Comparison of ENCODE assay signal across 22 cellular contexts in the genomic region with DNA sequence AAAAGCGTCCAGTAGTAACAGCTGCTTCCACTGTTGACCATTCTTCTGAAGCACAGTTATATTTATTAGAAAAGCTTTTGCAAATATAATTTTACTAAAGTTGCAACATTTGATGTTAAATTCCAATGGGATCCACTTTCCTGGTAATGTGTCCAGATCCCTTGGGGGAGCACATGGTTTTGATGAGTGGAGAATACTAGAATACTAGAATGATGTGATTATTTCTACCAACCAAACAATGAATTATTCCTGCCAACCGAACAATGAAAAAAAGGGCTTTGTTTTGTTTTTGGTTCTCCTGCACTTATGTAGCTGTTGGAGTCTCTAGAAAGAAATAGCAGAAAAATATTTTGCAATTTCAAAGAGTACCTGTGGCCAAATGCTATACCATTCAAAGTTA.
"Had no signal": no experiment of that assay in that cellular context is flagged by ENCODE, and none has a peak within 500 bp of the region (broad histone marks: within the 10 kb centered on the region; RNA-seq: fewer than 3 reads in every experiment).

No MANE protein-coding gene starts in this region.

- H3K9ac ChIP-seq: SK-N-SH had no signal

- H3K36me3 ChIP-seq: brain microvascular endothelial cell, lower lobe of right lung, sigmoid colon, transverse colon had no signal

- H3K27me3 Mint-ChIP-seq: activated CD4-positive, alpha-beta T cell treated with anti-CD3 and anti-CD28 coated beads for 36 hours; activated CD8-positive, alpha-beta T cell treated with anti-CD3 and anti-CD28 coated beads for 36 hours; activated T-cell treated with anti-CD3 and anti-CD28 coated beads, Interleukin-2, amount 50 U/mL, for 24 hours had no signal

- H3K27me3 ChIP-seq: brain microvascular endothelial cell, foreskin keratinocyte, sigmoid colon, transverse colon had no signal

- H3K4me3 ChIP-seq: lower lobe of right lung, sigmoid colon, transverse colon had no signal

- H3K36me3 Mint-ChIP-seq: activated naive CD8-positive, alpha-beta T cell treated with anti-CD3 and anti-CD28 coated beads, Interleukin-2, amount 10 ng/mL, durations not matched to agents 7 days and 5 days; stimulated activated memory B cell treated with anti-CD40 and anti-IgM and Interleukin-4, amounts not matched to agents 10 μg/mL and 1 μg/mL and 100 μg/mL, for 72 hours; T-cell; WTC11 had no signal

- H3K27ac ChIP-seq: brain microvascular endothelial cell, foreskin keratinocyte, lower lobe of right lung, transverse colon had no signal

- DNase-seq: activated CD4-positive, alpha-beta T cell treated with anti-CD3 and anti-CD28 coated beads for 36 hours; activated CD8-positive, alpha-beta T cell treated with anti-CD3 and anti-CD28 coated beads for 36 hours; activated naive CD4-positive, alpha-beta T cell treated with Interleukin-2 at 50 U/mL for 16 hours; activated naive CD8-positive, alpha-beta T cell treated with anti-CD3 and anti-CD28 coated beads, Interleukin-2, amount 10 ng/mL, durations not matched to agents 7 days and 5 days; activated T-cell treated with anti-CD3 and anti-CD28 coated beads, Interleukin-2, amount 50 U/mL, for 24 hours; aorta; brain microvascular endothelial cell; cortex of kidney; effector CD4-positive, alpha-beta T cell; foreskin keratinocyte; head of caudate nucleus; lower lobe of right lung; SHP77 treated with DMSO at 0.1 percent for 48 hours; sigmoid colon; SK-N-SH; stimulated activated CD4-positive, alpha-beta T cell treated with anti-CD3 and anti-CD28 coated beads, Interleukin-4, amount 100 ng/mL, for 4 hours; T-cell; transverse colon had no signal

- H3K9me3 ChIP-seq: lower lobe of right lung, sigmoid colon, SK-N-SH, transverse colon had no signal

- H3K4me2 ChIP-seq: SK-N-SH had no signal

- H3K9me3 Mint-ChIP-seq: activated CD8-positive, alpha-beta T cell treated with anti-CD3 and anti-CD28 coated beads for 36 hours; activated naive CD8-positive, alpha-beta T cell treated with anti-CD3 and anti-CD28 coated beads, Interleukin-2, amount 10 ng/mL, durations not matched to agents 7 days and 5 days; activated T-cell treated with anti-CD3 and anti-CD28 coated beads, Interleukin-2, amount 50 U/mL, for 24 hours; activated T-helper 2 cell treated with anti-CD3 and anti-CD28 coated beads, Interferon-gamma antibody, Interleukin-2, Interleukin-4, amounts not matched to agents 10 μg/mL and 5 μg/mL and 100 μg/mL, durations not matched to agents 14 hours and 24 hours and 36 hours; neural crest cell; stimulated activated memory B cell treated with anti-CD40 and anti-IgM and Interleukin-4, amounts not matched to agents 10 μg/mL and 1 μg/mL and 100 μg/mL, for 72 hours; T-cell; WTC11 had no signal

- H3K27ac Mint-ChIP-seq: activated CD4-positive, alpha-beta T cell treated with anti-CD3 and anti-CD28 coated beads for 36 hours; activated CD8-positive, alpha-beta T cell treated with anti-CD3 and anti-CD28 coated beads for 36 hours; activated naive CD8-positive, alpha-beta T cell treated with anti-CD3 and anti-CD28 coated beads, Interleukin-2, amount 10 ng/mL, durations not matched to agents 7 days and 5 days; activated T-cell treated with anti-CD3 and anti-CD28 coated beads, Interleukin-2, amount 50 U/mL, for 24 hours; activated T-helper 2 cell treated with anti-CD3 and anti-CD28 coated beads, Interferon-gamma antibody, Interleukin-2, Interleukin-4, amounts not matched to agents 10 μg/mL and 5 μg/mL and 100 μg/mL, durations not matched to agents 14 hours and 24 hours and 36 hours; stimulated activated memory B cell treated with anti-CD40 and anti-IgM and Interleukin-4, amounts not matched to agents 10 μg/mL and 1 μg/mL and 100 μg/mL, for 72 hours; T-cell; WTC11 had no signal

- H3K4me3 Mint-ChIP-seq: activated CD4-positive, alpha-beta T cell treated with anti-CD3 and anti-CD28 coated beads for 36 hours; activated CD8-positive, alpha-beta T cell treated with anti-CD3 and anti-CD28 coated beads for 36 hours; activated naive CD8-positive, alpha-beta T cell treated with anti-CD3 and anti-CD28 coated beads, Interleukin-2, amount 10 ng/mL, durations not matched to agents 7 days and 5 days; activated T-cell treated with anti-CD3 and anti-CD28 coated beads, Interleukin-2, amount 50 U/mL, for 24 hours; neural crest cell; stimulated activated memory B cell treated with anti-CD40 and anti-IgM and Interleukin-4, amounts not matched to agents 10 μg/mL and 1 μg/mL and 100 μg/mL, for 72 hours; T-cell; WTC11 had no signal

- H3K4me1 Mint-ChIP-seq: stimulated activated memory B cell treated with anti-CD40 and anti-IgM and Interleukin-4, amounts not matched to agents 10 μg/mL and 1 μg/mL and 100 μg/mL, for 72 hours had no signal
